ENCODE assay signal across 29 cellular contexts in genomic region chr6:110573537-110573936, GRCh38.
"Had no signal": no experiment of that assay in that cellular context is flagged by ENCODE, and none has a peak within 500 bp of the region (broad histone marks: within the 10 kb centered on the region; RNA-seq: fewer than 3 reads in every experiment).

No MANE protein-coding gene starts in this region.

- H3K4me2 ChIP-seq: hepatocyte had no signal

- H2AFZ ChIP-seq: hepatocyte had no signal

- H3K79me2 ChIP-seq: hepatocyte had no signal

- H3K9me3 ChIP-seq: gastroesophageal sphincter, heart left ventricle, mucosa of descending colon, pancreas, prostate gland, spleen, testis, tibial artery, upper lobe of left lung had no signal

- H3K36me3 Mint-ChIP-seq: mesothelial cell of epicardium; natural killer cell treated with Interleukin-12 subunit alpha and Interleukin-12 subunit beta and Interleukin-15 and Interleukin-18, amount 100 ng/mL, for 72 hours; stimulated activated memory B cell treated with anti-CD40 and anti-IgM and Interleukin-4, amounts not matched to agents 10 μg/mL and 1 μg/mL and 100 μg/mL, for 72 hours had no signal

- H3K27ac Mint-ChIP-seq: memory B cell; mesothelial cell of epicardium; natural killer cell treated with Interleukin-12 subunit alpha and Interleukin-12 subunit beta and Interleukin-15 and Interleukin-18, amount 100 ng/mL, for 72 hours; stimulated activated memory B cell treated with anti-CD40 and anti-IgM and Interleukin-4, amounts not matched to agents 10 μg/mL and 1 μg/mL and 100 μg/mL, for 72 hours had no signal

- H3K27me3 Mint-ChIP-seq: memory B cell; naive B cell; stimulated activated memory B cell treated with anti-CD40 and anti-IgM and Interleukin-4, amounts not matched to agents 10 μg/mL and 1 μg/mL and 100 μg/mL, for 72 hours had no signal

- H3K4me3 Mint-ChIP-seq: memory B cell; mesothelial cell of epicardium; naive B cell; natural killer cell treated with Interleukin-12 subunit alpha and Interleukin-12 subunit beta and Interleukin-15 and Interleukin-18, amount 100 ng/mL, for 72 hours; stimulated activated memory B cell treated with anti-CD40 and anti-IgM and Interleukin-4, amounts not matched to agents 10 μg/mL and 1 μg/mL and 100 μg/mL, for 72 hours had no signal

- H3K4me1 Mint-ChIP-seq: memory B cell had no signal

- H3K4me3 ChIP-seq: dorsolateral prefrontal cortex, gastroesophageal sphincter, heart left ventricle, hepatocyte, lung, mucosa of descending colon, pancreas, prostate gland, skin epidermis, spleen, testis, tibial artery, upper lobe of left lung had no signal

- H3K36me3 ChIP-seq: gastroesophageal sphincter, heart left ventricle, pancreas, prostate gland, spleen, tibial artery, upper lobe of left lung had no signal

- H3K4me1 ChIP-seq: foreskin keratinocyte, gastroesophageal sphincter, heart left ventricle, pancreas, prostate gland, spleen, testis, tibial artery, upper lobe of left lung had no signal

- H3K27me3 ChIP-seq: dorsolateral prefrontal cortex, foreskin keratinocyte, gastroesophageal sphincter, heart left ventricle, hepatocyte, pancreas, spleen, testis, tibial artery, upper lobe of left lung had no signal

- H3K9me3 Mint-ChIP-seq: memory B cell; natural killer cell treated with Interleukin-12 subunit alpha and Interleukin-12 subunit beta and Interleukin-15 and Interleukin-18, amount 100 ng/mL, for 72 hours; stimulated activated memory B cell treated with anti-CD40 and anti-IgM and Interleukin-4, amounts not matched to agents 10 μg/mL and 1 μg/mL and 100 μg/mL, for 72 hours had no signal

- ATAC-seq: esophagus mucosa; foreskin keratinocyte; gastroesophageal sphincter; heart left ventricle; left lobe of liver; mucosa of descending colon; natural killer cell treated with Interleukin-12 subunit alpha and Interleukin-12 subunit beta and Interleukin-15 and Interleukin-18, amount 100 ng/mL, for 72 hours; pancreas; right cardiac atrium; stimulated activated memory B cell treated with anti-CD40 and anti-IgM and Interleukin-4, amounts not matched to agents 10 μg/mL and 1 μg/mL and 100 μg/mL, for 72 hours; stimulated activated naive CD8-positive, alpha-beta T cell treated with anti-CD3 and anti-CD28 coated beads, Interleukin-15, Interleukin-2, amounts not matched to agents 100 U/mL and 50 U/mL, for 24 hours had no signal

- H3K27ac ChIP-seq: dorsolateral prefrontal cortex, epithelial cell of prostate, foreskin keratinocyte, gastroesophageal sphincter, heart left ventricle, hepatocyte, pancreas, prostate gland, skin epidermis, spleen, testis, tibial artery, upper lobe of left lung had no signal

- DNase-seq: dorsolateral prefrontal cortex; effector CD4-positive, alpha-beta T cell; foreskin keratinocyte; heart left ventricle; kidney; mucosa of descending colon; naive B cell; occipital lobe; pancreas; right cardiac atrium; spleen; stimulated activated CD4-positive, alpha-beta T cell treated with anti-CD3 and anti-CD28 coated beads, Interleukin-4, amount 100 ng/mL, for 4 hours; stimulated activated naive CD8-positive, alpha-beta T cell treated with anti-CD3 and anti-CD28 coated beads, Interleukin-15, Interleukin-2, amounts not matched to agents 100 U/mL and 50 U/mL, for 24 hours; substantia nigra; testis; tibial artery; upper lobe of left lung had no signal
